ENCODE assay signal across 1 cellular context in genomic region chr1:1891349-1892078, GRCh38.
A peak's percentile ranks its signal among the peaks of the same experiment; 100 is the strongest.
TF ChIP-seq lines count a peak whose summit lies in the region.

No MANE protein-coding gene starts in this region.

TF ChIP-seq in HCT116, 20 proteins besides CTCF, POLR2A, EP300 and RAD21 (continued from another document):
- TF ChIP-seq ZBTB33 (IDR thresholded peaks at IDR 0.05; ENCODE audit: extremely low read depth, insufficient replicate concordance, low read length) (no peak), YY1 (IDR thresholded peaks at IDR 0.05; ENCODE audit: extremely low read depth, insufficient replicate concordance, low read depth, low read length) (no peak), MAX (IDR thresholded peaks at IDR 0.05) (peak; percentile 32; the same call in 1 of the 2 replicates)
